ENCODE assay signal across 23 cellular contexts in the genomic region with DNA sequence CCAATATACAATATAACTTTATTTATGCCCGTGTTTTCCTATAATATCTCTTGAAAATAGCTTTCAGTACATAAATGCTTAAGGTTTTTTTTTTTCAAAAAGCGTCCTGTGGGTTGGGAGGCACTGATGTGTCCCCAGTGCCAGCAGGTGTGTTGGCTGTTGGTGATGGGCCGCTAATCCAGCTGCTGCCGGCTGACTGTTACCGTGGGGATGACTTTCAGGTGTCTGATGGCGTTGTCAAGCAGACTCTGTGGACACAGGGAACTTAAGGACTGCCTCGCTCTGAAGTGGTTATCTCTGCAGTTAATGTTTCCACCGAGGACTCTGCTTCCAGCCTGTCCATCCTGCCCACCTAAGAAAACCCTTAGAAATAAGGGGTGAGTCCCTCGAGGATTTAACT.
DNase-seq lines count a peak whose midpoint lies in the region; TF ChIP-seq lines count a peak whose summit lies in the region.
"Had no signal": no experiment of that assay in that cellular context is flagged by ENCODE, and none has a peak within 500 bp of the region (broad histone marks: within the 10 kb centered on the region; RNA-seq: fewer than 3 reads in every experiment).

No MANE protein-coding gene starts in this region.

- no peaks in the 10 kb centered on the region for H3K4me1 ChIP-seq in H9 (ENCODE audit: insufficient read depth, low read length)

- H3K4me3 Mint-ChIP-seq in H9, result no peak overlapping the region
- H3K4me3 Mint-ChIP-seq: activated naive CD8-positive, alpha-beta T cell; activated T-cell treated with anti-CD3 and anti-CD28 coated beads, Interleukin-2, amount 50 U/mL, for 72 hours; nephron; stimulated activated naive CD8-positive, alpha-beta T cell treated with anti-CD3 and anti-CD28 coated beads, Interleukin-15, Interleukin-2, amounts not matched to agents 100 ng/mL and 50 ng/mL, for 24 hours had no signal

- no peak overlapping the region for H3K4me2 ChIP-seq in H9 (ENCODE audit: insufficient read depth, insufficient read length, low read length)
- H3K4me2 ChIP-seq: KMS-11 had no signal

- H2BK120ac ChIP-seq in H9 (ENCODE audit: low read depth, low read length, poor library complexity, severe bottlenecking), result no peak overlapping the region

- H4K91ac ChIP-seq in H9 (ENCODE audit: insufficient read length, low read depth, low read length), result no peak overlapping the region

- H4K5ac ChIP-seq in H9 (ENCODE audit: insufficient read length, low read depth, low read length), result no peak overlapping the region

- no peak overlapping the region for H3K23ac ChIP-seq in H9 (ENCODE audit: insufficient read length, low read depth, low read length)

- H2AK5ac ChIP-seq in H9 (ENCODE audit: insufficient read length, low read length), result no peak overlapping the region

- no peak for TF ChIP-seq CTCF in H9 (conservative IDR thresholded peaks at IDR 0.05)
- no peak for TF ChIP-seq CTCF in GM10248 (IDR thresholded peaks at IDR 0.05; ENCODE audit: control extremely low read depth, extremely low read depth, low read depth, missing control alignments)

- peaks cover 4% of the 10 kb centered on the region for H3K23me2 ChIP-seq in H9 (ENCODE audit: insufficient read length, low read depth, low read length, poor library complexity, severe bottlenecking)

- H2BK15ac ChIP-seq in H9 (ENCODE audit: low read depth, low read length), result no peak overlapping the region

- H3K27ac Mint-ChIP-seq in H9, result no peak overlapping the region
- H3K27ac Mint-ChIP-seq: activated naive CD8-positive, alpha-beta T cell; activated T-cell treated with anti-CD3 and anti-CD28 coated beads, Interleukin-2, amount 50 U/mL, for 72 hours; nephron; progenitor cell of endocrine pancreas; stimulated activated naive CD8-positive, alpha-beta T cell treated with anti-CD3 and anti-CD28 coated beads, Interleukin-15, Interleukin-2, amounts not matched to agents 100 ng/mL and 50 ng/mL, for 24 hours had no signal

- H3K18ac ChIP-seq in H9 (ENCODE audit: insufficient read length, low read depth, low read length), result no peak overlapping the region

- 100% methylated on average over 1 of the region's 9 CpGs for WGBS in H9 (ENCODE audit: extremely low coverage, insufficient read length, low lambda C conversion rate)

- peaks cover 13 to 19% of the 10 kb centered on the region in 2 experiments for H3K4me1 Mint-ChIP-seq in H9
- H3K4me1 Mint-ChIP-seq: nephron had no signal

- H3K9me3 Mint-ChIP-seq in H9, result no peaks in the 10 kb centered on the region
- H3K9me3 Mint-ChIP-seq: activated T-cell treated with anti-CD3 and anti-CD28 coated beads, Interleukin-2, amount 50 U/mL, for 72 hours; nephron; stimulated activated naive CD8-positive, alpha-beta T cell treated with anti-CD3 and anti-CD28 coated beads, Interleukin-15, Interleukin-2, amounts not matched to agents 100 ng/mL and 50 ng/mL, for 24 hours had no signal

- no peaks in the 10 kb centered on the region for H3K36me3 Mint-ChIP-seq in H9 (ENCODE audit: insufficient read depth in 1 of 3, low read depth in 3 of 3)

- H3K79me1 ChIP-seq in H9 (ENCODE audit: insufficient read depth, low read depth, low read length, poor library complexity, severe bottlenecking), result no peaks in the 10 kb centered on the region

- POLR2A ChIA-PET in GM10248 (lab: Yijun Ruan, JAX), result no interaction called here

- no peak overlapping the region for H2BK20ac ChIP-seq in H9 (ENCODE audit: low read depth, low read length, poor library complexity, severe bottlenecking)

- no peaks in the 10 kb centered on the region for H3K79me2 ChIP-seq in H9 (ENCODE audit: insufficient read depth, low read length)

- H3K9me3 ChIP-seq in H9 (ENCODE audit: control insufficient read depth, low read depth, low read length), result no peaks in the 10 kb centered on the region
- H3K9me3 ChIP-seq: left lung had no signal

- no peak overlapping the region for H3T11ph ChIP-seq in H9 (ENCODE audit: low read length)

- CTCF ChIA-PET in GM10248 (lab: Yijun Ruan, JAX), result interaction anchor here (0.7 to 2.1 kb wide), 7 partner anchors 11 to 365 kb away, joined by 3 to 6 read pairs (median 3); no protein-coding TSS in a partner anchor

- H3K56ac ChIP-seq in H9 (ENCODE audit: insufficient read length, low read depth, low read length), result no peak overlapping the region

- H3K9ac ChIP-seq in H9 (ENCODE audit: extremely low read depth, insufficient read length, low read length), result no peak overlapping the region
- H3K9ac ChIP-seq: KMS-11 had no signal

- no peaks in the 10 kb centered on the region; the same call in 1 of the 2 replicates for H3K27me3 ChIP-seq in H9 (ENCODE audit: insufficient read depth, low read length)
- H3K27me3 ChIP-seq: left lung had no signal

- H4K20me1 ChIP-seq in H9 (ENCODE audit: control insufficient read depth, insufficient read depth, insufficient read length), result no peaks in the 10 kb centered on the region

- no peak overlapping the region for H3K27ac ChIP-seq in H9 (ENCODE audit: insufficient read length, low read depth, low read length)
- H3K27ac ChIP-seq: KMS-11, left lung, SK-N-MC, skin epidermis had no signal

- DNase-seq in NCI-H748 (lab: John Stamatoyannopoulos, UW; ENCODE audit: unreplicated experiment), result peak; percentile 57
- DNase-seq in NCI-H748 treated with DMSO at 0.1 percent for 48 hours (lab: John Stamatoyannopoulos, UW), result no peak
- DNase-seq in NCI-H187 (lab: John Stamatoyannopoulos, UW), result peak; percentile 68 to 90
- peak; percentile 46 for DNase-seq in NCI-H526 treated with DMSO at 0.1 percent for 48 hours (lab: John Stamatoyannopoulos, UW)
- no peak for DNase-seq in retina
- DNase-seq in H9, result no peak
- no peak for DNase-seq in activated effector memory CD4-positive, alpha-beta T cell treated with Interleukin-2 at 50 U/mL for 16 hours
- DNase-seq in GM10248 (ENCODE audit: extremely low spot score), result no peak
- DNase-seq: 8988T; activated T-cell treated with anti-CD3 and anti-CD28 coated beads, Interleukin-2, amount 50 U/mL, for 72 hours; glutamatergic neuron; left lung; midbrain; NCI-H1436; T1000; trophoblast cell had no signal

- H2BK12ac ChIP-seq in H9 (ENCODE audit: insufficient read length, low read depth, low read length), result no peak overlapping the region

- H2BK5ac ChIP-seq in H9 (ENCODE audit: insufficient read length, low read length), result no peak overlapping the region

- no peak overlapping the region for H4K8ac ChIP-seq in H9 (replicated peaks; ENCODE audit: insufficient read length, low read depth, low read length)

- H2AFZ ChIP-seq in H9 (ENCODE audit: low read length), result no peak overlapping the region

- H3K14ac ChIP-seq in H9 (ENCODE audit: insufficient read depth, low read length), result no peak overlapping the region

- H3K27me3 Mint-ChIP-seq in H9 (ENCODE audit: low read depth), result no peaks in the 10 kb centered on the region; the same call in none of the 2 replicates
- H3K27me3 Mint-ChIP-seq: stimulated activated naive CD8-positive, alpha-beta T cell treated with anti-CD3 and anti-CD28 coated beads, Interleukin-15, Interleukin-2, amounts not matched to agents 100 ng/mL and 50 ng/mL, for 24 hours had no signal

- no peak overlapping the region for H3K4ac ChIP-seq in H9 (ENCODE audit: low read depth, low read length)

Comparison
In these comparisons a context has a peak if more than half of its experiments do, and no peak if none do; other contexts are left out.
1. DNase-seq: peak in NCI-H748 (single experiment), NCI-H187 (2 of 2) and NCI-H526 treated with DMSO at 0.1 percent for 48 hours (single experiment); none in NCI-H748 treated with DMSO at 0.1 percent for 48 hours (single experiment), retina (single experiment), H9 (single experiment), activated effector memory CD4-positive, alpha-beta T cell treated with Interleukin-2 at 50 U/mL for 16 hours (single experiment) and GM10248 (single experiment).